17 cellular contexts compared by ENCODE assay signal in genomic region chr2:24766609-24767008, GRCh38. TPM values are rescaled to one million over a fixed set of nuclear protein-coding genes. Genes with fewer than 3 reads are reported as not detected.
A peak's percentile ranks its signal among the peaks of the same experiment; 100 is the strongest.
DNase-seq lines count a peak whose midpoint lies in the region; ATAC-seq and TF ChIP-seq lines count a peak whose summit lies in the region.
"Had no signal": no experiment of that assay in that cellular context is flagged by ENCODE, and none has a peak within 500 bp of the region (broad histone marks: within the 10 kb centered on the region; RNA-seq: fewer than 3 reads in every experiment).

No MANE protein-coding gene starts in this region.

- 84 to 92% (median 90%) methylated on average over 6 of the region's 6 CpGs for WGBS in adrenal gland, 4 donors

- H3K4me1 ChIP-seq in uterus (no peaks in the 10 kb centered on the region), adrenal gland (replicated peaks in 1 of 2) (peaks cover 33 to 47% of the 10 kb centered on the region in 2 donors)
- H3K4me1 ChIP-seq: pancreas had no signal

- ATAC-seq in activated T-cell treated with anti-CD3 and anti-CD28 coated beads, Interleukin-2, amount 50 U/mL, for 72 hours (replicated peaks in 1 of 2), result peak; percentile 32 to 45
- no peak for ATAC-seq in activated T-cell treated with anti-CD3 and anti-CD28 coated beads, Interleukin-2, amount 50 U/mL, for 4 hours
- peak; percentile 65 for ATAC-seq in activated T-helper 17 cell treated with anti-CD3 and anti-CD28 coated beads, Interleukin-2, amount 50 U/mL, for 72 hours (replicated peaks)
- ATAC-seq: pancreas had no signal

- no peaks in the 10 kb centered on the region for H3K9me3 Mint-ChIP-seq in activated T-cell treated with anti-CD3 and anti-CD28 coated beads, Interleukin-2, amount 50 U/mL, for 72 hours
- no peaks in the 10 kb centered on the region for H3K9me3 Mint-ChIP-seq in activated T-cell treated with anti-CD3 and anti-CD28 coated beads, Interleukin-2, amount 50 U/mL, for 4 hours
- H3K9me3 Mint-ChIP-seq in activated T-helper 17 cell treated with anti-CD3 and anti-CD28 coated beads, Interleukin-2, amount 50 U/mL, for 72 hours, result no peaks in the 10 kb centered on the region
- H3K9me3 Mint-ChIP-seq in progenitor cell of endocrine pancreas (ENCODE audit: low read depth), result peaks cover 5% of the 10 kb centered on the region
- H3K9me3 Mint-ChIP-seq: stimulated activated naive CD8-positive, alpha-beta T cell treated with anti-CD3 and anti-CD28 coated beads, Interleukin-15, Interleukin-2, amounts not matched to agents 100 ng/mL and 50 ng/mL, for 24 hours had no signal

- no peak overlapping the region for H3K4me3 Mint-ChIP-seq in activated T-cell treated with anti-CD3 and anti-CD28 coated beads, Interleukin-2, amount 50 U/mL, for 72 hours
- H3K4me3 Mint-ChIP-seq in activated T-cell treated with anti-CD3 and anti-CD28 coated beads, Interleukin-2, amount 50 U/mL, for 4 hours, result no peak overlapping the region
- H3K4me3 Mint-ChIP-seq in activated T-helper 17 cell treated with anti-CD3 and anti-CD28 coated beads, Interleukin-2, amount 50 U/mL, for 72 hours, result no peak overlapping the region
- no peak overlapping the region for H3K4me3 Mint-ChIP-seq in progenitor cell of endocrine pancreas (ENCODE audit: low read depth)
- H3K4me3 Mint-ChIP-seq: stimulated activated naive CD8-positive, alpha-beta T cell treated with anti-CD3 and anti-CD28 coated beads, Interleukin-15, Interleukin-2, amounts not matched to agents 100 ng/mL and 50 ng/mL, for 24 hours had no signal

- H3K27me3 Mint-ChIP-seq in activated T-cell treated with anti-CD3 and anti-CD28 coated beads, Interleukin-2, amount 50 U/mL, for 72 hours (ENCODE audit: low read depth), result no peaks in the 10 kb centered on the region
- H3K27me3 Mint-ChIP-seq in activated T-cell treated with anti-CD3 and anti-CD28 coated beads, Interleukin-2, amount 50 U/mL, for 4 hours (ENCODE audit: low read depth), result no peaks in the 10 kb centered on the region
- H3K27me3 Mint-ChIP-seq in activated T-helper 17 cell treated with anti-CD3 and anti-CD28 coated beads, Interleukin-2, amount 50 U/mL, for 72 hours, result no peaks in the 10 kb centered on the region
- H3K27me3 Mint-ChIP-seq in progenitor cell of endocrine pancreas, result no peaks in the 10 kb centered on the region
- H3K27me3 Mint-ChIP-seq: stimulated activated naive CD8-positive, alpha-beta T cell treated with anti-CD3 and anti-CD28 coated beads, Interleukin-15, Interleukin-2, amounts not matched to agents 100 ng/mL and 50 ng/mL, for 24 hours had no signal

- H3K27ac ChIP-seq in uterus, result no peak overlapping the region
- H3K27ac ChIP-seq in adrenal gland, result peak overlapping the region in 1 of 5 donors; percentile 56
- H3K27ac ChIP-seq: pancreas had no signal

- H3K27me3 ChIP-seq in uterus (no peaks in the 10 kb centered on the region), adrenal gland (no peaks in the 10 kb centered on the region)
- H3K27me3 ChIP-seq: pancreas had no signal

- intact Hi-C loops in uterus (cut with DNase I; ENCODE audit: low total_unique reads), result no loop called here
- intact Hi-C loops in adrenal gland (cut with DNase I), result no loop called here

- H3K4me3 ChIP-seq in uterus, result no peak overlapping the region
- H3K4me3 ChIP-seq in adrenal gland, result no peak overlapping the region
- H3K4me3 ChIP-seq: pancreas, skin epidermis had no signal

- peaks cover 8 to 10% of the 10 kb centered on the region in 2 donors for H3K36me3 Mint-ChIP-seq in activated T-cell treated with anti-CD3 and anti-CD28 coated beads, Interleukin-2, amount 50 U/mL, for 72 hours (ENCODE audit: insufficient read depth in 2 of 2)
- H3K36me3 Mint-ChIP-seq in activated T-cell treated with anti-CD3 and anti-CD28 coated beads, Interleukin-2, amount 50 U/mL, for 4 hours (ENCODE audit: insufficient read depth), result peaks cover 32% of the 10 kb centered on the region
- H3K36me3 Mint-ChIP-seq in activated T-helper 17 cell treated with anti-CD3 and anti-CD28 coated beads, Interleukin-2, amount 50 U/mL, for 72 hours (ENCODE audit: low read depth), result peaks cover 86% of the 10 kb centered on the region
- H3K36me3 Mint-ChIP-seq in progenitor cell of endocrine pancreas (ENCODE audit: insufficient read depth), result peaks cover 38% of the 10 kb centered on the region

- peak; percentile 12 to 20 for DNase-seq in activated T-cell treated with anti-CD3 and anti-CD28 coated beads, Interleukin-2, amount 50 U/mL, for 72 hours
- DNase-seq in activated T-cell treated with anti-CD3 and anti-CD28 coated beads, Interleukin-2, amount 50 U/mL, for 4 hours, result no peak
- peak; percentile 13 for DNase-seq in HT1080 (ENCODE audit: low read depth)
- DNase-seq in progenitor cell of endocrine pancreas (ENCODE audit: low spot score, unreplicated experiment), result no peak
- DNase-seq in uterus, result no peak
- no peak for DNase-seq in adrenal gland
- no peak for DNase-seq in NCI-H2227 treated with DMSO at 0.1 percent for 48 hours (lab: John Stamatoyannopoulos, UW)
- DNase-seq: activated CD4-positive, alpha-beta T cell treated with anti-CD3 and anti-CD28 coated beads, Interleukin-2, amount 50 U/mL, for 1 hour; anterior cingulate cortex; GF-D8; left cardiac atrium; NCI-H146; NCI-H226; pancreas had no signal

- TF ChIP-seq POLR2A in uterus (IDR thresholded peaks at IDR 0.05) (no peak), adrenal gland (IDR thresholded peaks at IDR 0.05) (no peak)

- no peaks in the 10 kb centered on the region for H3K36me3 ChIP-seq in uterus
- peaks cover 0 to 9% of the 10 kb centered on the region in 2 donors for H3K36me3 ChIP-seq in adrenal gland (replicated peaks in 1 of 2)

- H3K4me1 Mint-ChIP-seq in activated T-cell treated with anti-CD3 and anti-CD28 coated beads, Interleukin-2, amount 50 U/mL, for 72 hours (ENCODE audit: low read depth), result peaks cover 9% of the 10 kb centered on the region
- H3K4me1 Mint-ChIP-seq in activated T-cell treated with anti-CD3 and anti-CD28 coated beads, Interleukin-2, amount 50 U/mL, for 4 hours (ENCODE audit: low read depth), result no peaks in the 10 kb centered on the region
- H3K4me1 Mint-ChIP-seq in activated T-helper 17 cell treated with anti-CD3 and anti-CD28 coated beads, Interleukin-2, amount 50 U/mL, for 72 hours, result peaks cover 7% of the 10 kb centered on the region
- H3K4me1 Mint-ChIP-seq in progenitor cell of endocrine pancreas (ENCODE audit: low read depth), result peaks cover 6% of the 10 kb centered on the region

- TF ChIP-seq CTCF in progenitor cell of endocrine pancreas (IDR thresholded peaks at IDR 0.05; ENCODE audit: unreplicated experiment), result no peak
- TF ChIP-seq CTCF in uterus (IDR thresholded peaks at IDR 0.05), result no peak
- TF ChIP-seq CTCF in adrenal gland (IDR thresholded peaks at IDR 0.05), result no peak

- peak overlapping the region; percentile 67 for H3K27ac Mint-ChIP-seq in activated T-cell treated with anti-CD3 and anti-CD28 coated beads, Interleukin-2, amount 50 U/mL, for 72 hours
- peak overlapping the region; percentile 77 for H3K27ac Mint-ChIP-seq in activated T-helper 17 cell treated with anti-CD3 and anti-CD28 coated beads, Interleukin-2, amount 50 U/mL, for 72 hours
- peak overlapping the region; percentile 25 for H3K27ac Mint-ChIP-seq in progenitor cell of endocrine pancreas
- H3K27ac Mint-ChIP-seq: stimulated activated naive CD8-positive, alpha-beta T cell treated with anti-CD3 and anti-CD28 coated beads, Interleukin-15, Interleukin-2, amounts not matched to agents 100 ng/mL and 50 ng/mL, for 24 hours had no signal

- H3K9me3 ChIP-seq in uterus (no peaks in the 10 kb centered on the region), adrenal gland (replicated peaks in 1 of 3) (no peaks in the 10 kb centered on the region)
- H3K9me3 ChIP-seq: pancreas had no signal

RNA-seq across cellular contexts. Expression of gene PTRHD1, which starts 26.6 kb away (rescaled TPM):
- 10 to 100 TPM; 25.5 to 29.3 TPM for total RNA-seq in activated T-cell treated with anti-CD3 and anti-CD28 coated beads, Interleukin-2, amount 50 U/mL, for 72 hours
- total RNA-seq in activated T-cell treated with anti-CD3 and anti-CD28 coated beads, Interleukin-2, amount 50 U/mL, for 4 hours, result 10 to 100 TPM; 17.6 to 21.6 (median 18.6) TPM
- 48.4 and 53.5 TPM in 2 replicates for total RNA-seq in HT1080 (2014; rRNA removed; shearing (Covaris generic))
- polyA plus RNA-seq in HT1080 (2015; cell fraction: cytosol; rRNA removed), result 24.0 and 44.6 TPM in 2 replicates
- 6.9 and 13.6 TPM in 2 replicates for polyA plus RNA-seq in HT1080 (2015; cell fraction: nucleus; rRNA removed)
- total RNA-seq in activated T-helper 17 cell treated with anti-CD3 and anti-CD28 coated beads, Interleukin-2, amount 50 U/mL, for 72 hours, result 10 to 100 TPM; 19.4 to 30.0 TPM
- total RNA-seq in progenitor cell of endocrine pancreas, result 21.3 and 26.2 TPM in 2 replicates
- 100 to 1,000 TPM in 1 of 4 donors, 10 to 100 TPM in 2, 1 to 10 TPM in 1; 4.7 to 226 (median 22.8) TPM for total RNA-seq in uterus
- 10 to 100 TPM; 36.9 to 71.6 (median 56.5) TPM for total RNA-seq in adrenal gland
- 10 to 100 TPM; 18.6 to 52.9 (median 33.4) TPM for polyA plus RNA-seq in adrenal gland

RNA-seq across cellular contexts. Expression of gene CENPO, which starts 26.6 kb away (rescaled TPM):
- total RNA-seq in activated T-cell treated with anti-CD3 and anti-CD28 coated beads, Interleukin-2, amount 50 U/mL, for 72 hours, result 10 to 100 TPM; 38.6 to 44.1 TPM
- 10 to 100 TPM; 20.3 to 28.4 (median 28.0) TPM for total RNA-seq in activated T-cell treated with anti-CD3 and anti-CD28 coated beads, Interleukin-2, amount 50 U/mL, for 4 hours
- total RNA-seq in HT1080 (2014; rRNA removed; shearing (Covaris generic)), result 46.5 and 49.4 TPM in 2 replicates
- polyA plus RNA-seq in HT1080 (2015; cell fraction: cytosol; rRNA removed), result 18.4 and 26.3 TPM in 2 replicates
- 34.0 and 42.4 TPM in 2 replicates for polyA plus RNA-seq in HT1080 (2015; cell fraction: nucleus; rRNA removed)
- 10 to 100 TPM; 32.7 to 54.8 TPM for total RNA-seq in activated T-helper 17 cell treated with anti-CD3 and anti-CD28 coated beads, Interleukin-2, amount 50 U/mL, for 72 hours
- 28.8 and 30.6 TPM in 2 replicates for total RNA-seq in progenitor cell of endocrine pancreas
- total RNA-seq in uterus, result 10 to 100 TPM in 1 of 4 donors, 1 to 10 TPM in 3; 1.0 to 16.0 (median 2.2) TPM
- 10 to 100 TPM in 4 of 8 donors, 1 to 10 TPM in 4; 6.6 to 12.7 (median 9.8) TPM for total RNA-seq in adrenal gland
- polyA plus RNA-seq in adrenal gland, result 1 to 10 TPM; 2.6 to 9.5 (median 3.1) TPM

Comparison
In these comparisons a context has a peak if more than half of its experiments do, and no peak if none do; other contexts are left out.
1. ATAC-seq: peak in activated T-cell treated with anti-CD3 and anti-CD28 coated beads, Interleukin-2, amount 50 U/mL, for 72 hours (2 of 2) and activated T-helper 17 cell treated with anti-CD3 and anti-CD28 coated beads, Interleukin-2, amount 50 U/mL, for 72 hours (single experiment); none in activated T-cell treated with anti-CD3 and anti-CD28 coated beads, Interleukin-2, amount 50 U/mL, for 4 hours (0 of 2).
2. DNase-seq: peak in activated T-cell treated with anti-CD3 and anti-CD28 coated beads, Interleukin-2, amount 50 U/mL, for 72 hours (2 of 2) and HT1080 (single experiment); none in activated T-cell treated with anti-CD3 and anti-CD28 coated beads, Interleukin-2, amount 50 U/mL, for 4 hours (single experiment), progenitor cell of endocrine pancreas (single experiment), uterus (0 of 2), adrenal gland (0 of 7) and NCI-H2227 treated with DMSO at 0.1 percent for 48 hours (single experiment).
3. H3K27ac Mint-ChIP-seq: peak in every context shown above with its lines; median percentile 77 in activated T-helper 17 cell treated with anti-CD3 and anti-CD28 coated beads, Interleukin-2, amount 50 U/mL, for 72 hours; 67 in activated T-cell treated with anti-CD3 and anti-CD28 coated beads, Interleukin-2, amount 50 U/mL, for 72 hours; 25 in progenitor cell of endocrine pancreas.